Comparison of ENCODE assay signal across 30 cellular contexts in the genomic region with DNA sequence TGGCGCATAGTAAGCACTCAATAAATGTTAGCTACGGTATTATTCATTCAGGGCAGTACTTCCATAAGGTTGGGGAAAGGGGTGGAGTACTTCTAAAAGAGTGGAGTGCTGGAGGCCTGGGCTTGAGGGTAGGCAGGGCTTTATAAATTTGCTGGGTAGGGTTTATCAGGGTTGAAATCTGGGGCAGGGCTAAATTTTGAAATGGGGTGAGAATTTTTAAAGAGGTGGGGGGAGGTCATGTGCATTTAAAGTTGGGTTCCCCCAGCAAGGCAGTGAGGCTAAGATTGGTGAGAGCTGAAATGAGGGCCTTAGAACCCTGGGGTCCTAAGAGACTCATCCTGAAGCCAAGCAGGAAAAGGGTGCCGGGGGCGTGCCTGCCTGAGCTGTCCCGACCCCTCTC. TPM values are rescaled to one million over a fixed set of nuclear protein-coding genes. Genes with fewer than 3 reads are reported as not detected.
A peak's percentile ranks its signal among the peaks of the same experiment; 100 is the strongest.
DNase-seq lines count a peak whose midpoint lies in the region; ATAC-seq and TF ChIP-seq lines count a peak whose summit lies in the region.
"Had no signal": no experiment of that assay in that cellular context is flagged by ENCODE, and none has a peak within 500 bp of the region (broad histone marks: within the 10 kb centered on the region; RNA-seq: fewer than 3 reads in every experiment).

No MANE protein-coding gene starts in this region.

- no peak overlapping the region for H3K9ac ChIP-seq in HUES64 (ENCODE audit: low read depth, low read length)
- no peak overlapping the region for H3K9ac ChIP-seq in iPS-15b (ENCODE audit: low read depth, low read length)

- H3K9me3 Mint-ChIP-seq in activated CD8-positive, alpha-beta T cell treated with anti-CD3 and anti-CD28 coated beads, Interleukin-2, amount 10 ng/mL, durations not matched to agents 7 days and 5 days (ENCODE audit: insufficient read depth) = no peaks in the 10 kb centered on the region
- no peaks in the 10 kb centered on the region for H3K9me3 Mint-ChIP-seq in activated CD8-positive, alpha-beta T cell treated with anti-CD3 and anti-CD28 coated beads for 36 hours
- H3K9me3 Mint-ChIP-seq in type B pancreatic cell = no peaks in the 10 kb centered on the region
- H3K9me3 Mint-ChIP-seq: activated naive CD4-positive, alpha-beta T cell treated with anti-CD3 and anti-CD28 coated beads, Interleukin-2, amount 50 U/mL, for 72 hours; CD8-positive, alpha-beta T cell; immature natural killer cell; nephron progenitor cell; stimulated activated memory B cell treated with anti-CD40 and anti-IgM and Interleukin-4, amounts not matched to agents 10 μg/mL and 1 μg/mL and 100 μg/mL, for 72 hours had no signal

- intact Hi-C loops in activated CD8-positive, alpha-beta T cell treated with anti-CD3 and anti-CD28 coated beads for 36 hours (cut with micrococcal nuclease) = no loop called here

- H3K27ac Mint-ChIP-seq in activated CD8-positive, alpha-beta T cell treated with anti-CD3 and anti-CD28 coated beads, Interleukin-2, amount 10 ng/mL, durations not matched to agents 7 days and 5 days = peak overlapping the region; percentile 47
- no peak overlapping the region for H3K27ac Mint-ChIP-seq in activated CD8-positive, alpha-beta T cell treated with anti-CD3 and anti-CD28 coated beads for 36 hours
- H3K27ac Mint-ChIP-seq in type B pancreatic cell = peak overlapping the region; percentile 32
- H3K27ac Mint-ChIP-seq: CD8-positive, alpha-beta T cell; immature natural killer cell; stimulated activated memory B cell treated with anti-CD40 and anti-IgM and Interleukin-4, amounts not matched to agents 10 μg/mL and 1 μg/mL and 100 μg/mL, for 72 hours had no signal

- H3K4me1 Mint-ChIP-seq in activated CD8-positive, alpha-beta T cell treated with anti-CD3 and anti-CD28 coated beads, Interleukin-2, amount 10 ng/mL, durations not matched to agents 7 days and 5 days (ENCODE audit: low read depth) = peaks cover 37% of the 10 kb centered on the region
- peaks cover 14% of the 10 kb centered on the region for H3K4me1 Mint-ChIP-seq in activated CD8-positive, alpha-beta T cell treated with anti-CD3 and anti-CD28 coated beads for 36 hours (ENCODE audit: low read depth)
- H3K4me1 Mint-ChIP-seq in type B pancreatic cell (ENCODE audit: unreplicated experiment) = peaks cover 24% of the 10 kb centered on the region

- peak overlapping the region; percentile 49 for H3K4me3 ChIP-seq in HUES64 (ENCODE audit: low read length)
- H3K4me3 ChIP-seq in iPS-15b (ENCODE audit: low read depth, low read length) = peak overlapping the region; percentile 51
- H3K4me3 ChIP-seq: cardiac muscle cell, gastroesophageal sphincter, HAP-1, ovary had no signal

- H3K4me1 ChIP-seq in HUES64 (ENCODE audit: insufficient read depth, low read length) (no peaks in the 10 kb centered on the region), iPS-15b (ENCODE audit: control insufficient read depth, insufficient read depth, low read length) (peaks cover 3% of the 10 kb centered on the region)
- H3K4me1 ChIP-seq: HAP-1 had no signal

- POLR2A ChIA-PET in activated CD8-positive, alpha-beta T cell treated with anti-CD3 and anti-CD28 coated beads, Interleukin-2, amount 10 ng/mL, durations not matched to agents 7 days and 5 days (lab: Charles Lee) = no interaction called here
- POLR2A ChIA-PET in activated CD8-positive, alpha-beta T cell treated with anti-CD3 and anti-CD28 coated beads for 36 hours (lab: Charles Lee) = no interaction called here

- H3K36me3 ChIP-seq in HUES64 (ENCODE audit: insufficient read depth, low read length) (no peaks in the 10 kb centered on the region), iPS-15b (ENCODE audit: control insufficient read depth, insufficient read depth, low read length) (no peaks in the 10 kb centered on the region)
- H3K36me3 ChIP-seq: cardiac muscle cell, gastroesophageal sphincter, HAP-1, ovary, WERI-Rb-1 had no signal

- no peaks in the 10 kb centered on the region for H3K36me3 Mint-ChIP-seq in activated CD8-positive, alpha-beta T cell treated with anti-CD3 and anti-CD28 coated beads, Interleukin-2, amount 10 ng/mL, durations not matched to agents 7 days and 5 days (ENCODE audit: low read depth)
- no peaks in the 10 kb centered on the region for H3K36me3 Mint-ChIP-seq in activated CD8-positive, alpha-beta T cell treated with anti-CD3 and anti-CD28 coated beads for 36 hours (ENCODE audit: low read depth)
- no peaks in the 10 kb centered on the region for H3K36me3 Mint-ChIP-seq in type B pancreatic cell
- H3K36me3 Mint-ChIP-seq: activated naive CD4-positive, alpha-beta T cell treated with anti-CD3 and anti-CD28 coated beads, Interleukin-2, amount 50 U/mL, for 72 hours; CD8-positive, alpha-beta T cell; immature natural killer cell; stimulated activated memory B cell treated with anti-CD40 and anti-IgM and Interleukin-4, amounts not matched to agents 10 μg/mL and 1 μg/mL and 100 μg/mL, for 72 hours had no signal

- WGBS in HUES64 = 87% methylated on average over 5 of the region's 5 CpGs

- H3K9me3 ChIP-seq in HUES64 (ENCODE audit: insufficient read depth, low read depth, low read length) (no peaks in the 10 kb centered on the region), iPS-15b (ENCODE audit: control insufficient read depth, insufficient read depth, low read length) (no peaks in the 10 kb centered on the region)
- H3K9me3 ChIP-seq: gastroesophageal sphincter, HAP-1, ovary had no signal

- ATAC-seq in activated CD8-positive, alpha-beta T cell treated with anti-CD3 and anti-CD28 coated beads, Interleukin-2, amount 10 ng/mL, durations not matched to agents 7 days and 5 days = no peak
- ATAC-seq in activated CD8-positive, alpha-beta T cell treated with anti-CD3 and anti-CD28 coated beads for 36 hours = no peak
- no peak for ATAC-seq in HG03439 (IDR thresholded peaks at IDR 0.05; ENCODE audit: unreplicated experiment)
- ATAC-seq: Panc1; stimulated activated memory B cell treated with anti-CD40 and anti-IgM and Interleukin-4, amounts not matched to agents 10 μg/mL and 1 μg/mL and 100 μg/mL, for 72 hours had no signal

- CTCF ChIA-PET in activated CD8-positive, alpha-beta T cell treated with anti-CD3 and anti-CD28 coated beads, Interleukin-2, amount 10 ng/mL, durations not matched to agents 7 days and 5 days (lab: Charles Lee) = interaction anchor here (2.1 to 2.4 kb wide), 2 partner anchors 31 to 34 kb away, joined by 7 to 9 read pairs; a partner anchor contains a TSS
- CTCF ChIA-PET in activated CD8-positive, alpha-beta T cell treated with anti-CD3 and anti-CD28 coated beads for 36 hours (lab: Charles Lee) = interaction anchor here (1.5 to 1.7 kb wide), 2 partner anchors 30 to 32 kb away, joined by 4 read pairs; a partner anchor contains a TSS

- DNase-seq in activated CD8-positive, alpha-beta T cell treated with anti-CD3 and anti-CD28 coated beads, Interleukin-2, amount 10 ng/mL, durations not matched to agents 7 days and 5 days = no peak
- no peak for DNase-seq in activated CD8-positive, alpha-beta T cell treated with anti-CD3 and anti-CD28 coated beads for 36 hours
- no peak for DNase-seq in type B pancreatic cell (ENCODE audit: extremely low spot score, unreplicated experiment)
- no peak for DNase-seq in A172 (ENCODE audit: low spot score)
- DNase-seq: activated CD4-positive, alpha-beta T cell treated with anti-CD3 and anti-CD28 coated beads, Interleukin-2, amount 50 U/mL, for 1 hour; activated CD8-positive, alpha-beta memory T cell treated with anti-CD3 and anti-CD28 coated beads, Interleukin-2, amount 50 U/mL, for 4 hours; immature natural killer cell; left colon; NCI-H2107; NCI-H446; NCI-H774 had no signal

- peaks cover 3% of the 10 kb centered on the region; the same call in 1 of the 2 replicates for H3K27me3 ChIP-seq in HUES64 (ENCODE audit: insufficient read depth, low read length)
- no peaks in the 10 kb centered on the region for H3K27me3 ChIP-seq in iPS-15b (ENCODE audit: control insufficient read depth, insufficient read depth, low read length)
- H3K27me3 ChIP-seq: cardiac muscle cell, ovary had no signal

- TF ChIP-seq CTCF in activated CD8-positive, alpha-beta T cell treated with anti-CD3 and anti-CD28 coated beads for 36 hours (IDR thresholded peaks at IDR 0.05) = no peak
- no peak for TF ChIP-seq CTCF in type B pancreatic cell (conservative IDR thresholded peaks at IDR 0.05)

- H3K27ac ChIP-seq in HUES64 (ENCODE audit: low read depth, low read length) = no peak overlapping the region
- H3K27ac ChIP-seq: cardiac muscle cell, gastroesophageal sphincter, WERI-Rb-1 had no signal

- H3K4me3 Mint-ChIP-seq in activated CD8-positive, alpha-beta T cell treated with anti-CD3 and anti-CD28 coated beads, Interleukin-2, amount 10 ng/mL, durations not matched to agents 7 days and 5 days = no peak overlapping the region
- no peak overlapping the region for H3K4me3 Mint-ChIP-seq in activated CD8-positive, alpha-beta T cell treated with anti-CD3 and anti-CD28 coated beads for 36 hours
- H3K4me3 Mint-ChIP-seq in type B pancreatic cell = no peak overlapping the region
- H3K4me3 Mint-ChIP-seq: CD8-positive, alpha-beta T cell; stimulated activated memory B cell treated with anti-CD40 and anti-IgM and Interleukin-4, amounts not matched to agents 10 μg/mL and 1 μg/mL and 100 μg/mL, for 72 hours had no signal

- peaks cover 4% of the 10 kb centered on the region for H3K27me3 Mint-ChIP-seq in activated CD8-positive, alpha-beta T cell treated with anti-CD3 and anti-CD28 coated beads, Interleukin-2, amount 10 ng/mL, durations not matched to agents 7 days and 5 days (ENCODE audit: low read depth)
- no peaks in the 10 kb centered on the region for H3K27me3 Mint-ChIP-seq in activated CD8-positive, alpha-beta T cell treated with anti-CD3 and anti-CD28 coated beads for 36 hours
- H3K27me3 Mint-ChIP-seq in type B pancreatic cell = peaks cover 18% of the 10 kb centered on the region

RNA-seq across cellular contexts. Expression of a gene that starts 10.0 kb away (rescaled TPM):
- total RNA-seq in activated CD8-positive, alpha-beta T cell treated with anti-CD3 and anti-CD28 coated beads, Interleukin-2, amount 10 ng/mL, durations not matched to agents 7 days and 5 days = not detected
- total RNA-seq in activated CD8-positive, alpha-beta T cell treated with anti-CD3 and anti-CD28 coated beads for 36 hours = not detected
- not detected for polyA plus RNA-seq in HUES64 (2013, experiment 1 of 2)
- polyA plus RNA-seq in HUES64 (2013, experiment 2 of 2) = 0.13 TPM
- total RNA-seq in type B pancreatic cell (ENCODE audit: low replicate concordance) = not detected in 2 replicates
- total RNA-seq in A172 (2014; rRNA removed; shearing (Covaris generic)) = not detected in 2 replicates
- total RNA-seq: activated naive CD4-positive, alpha-beta T cell treated with anti-CD3 and anti-CD28 coated beads, Interleukin-2, amount 50 U/mL, for 72 hours; astrocyte; cardiac muscle cell; CD8-positive, alpha-beta T cell; Daoy; gastroesophageal sphincter; left colon; lung microvascular endothelial cell; mucosa of gallbladder; ovary; skeletal muscle tissue; urinary bladder had no signal
- polyA plus RNA-seq: immature natural killer cell, ovary, urinary bladder had no signal

RNA-seq across cellular contexts. Expression of a gene that starts 23.1 kb away (rescaled TPM):
- 1 to 10 TPM; 1.4 to 2.2 TPM for total RNA-seq in activated CD8-positive, alpha-beta T cell treated with anti-CD3 and anti-CD28 coated beads, Interleukin-2, amount 10 ng/mL, durations not matched to agents 7 days and 5 days
- total RNA-seq in activated CD8-positive, alpha-beta T cell treated with anti-CD3 and anti-CD28 coated beads for 36 hours = 1 to 10 TPM; 1.2 to 1.4 TPM
- 4.5 TPM for polyA plus RNA-seq in HUES64 (2013, experiment 1 of 2)
- 6.7 TPM for polyA plus RNA-seq in HUES64 (2013, experiment 2 of 2)
- total RNA-seq in type B pancreatic cell (ENCODE audit: low replicate concordance) = 16.5 and 50.5 TPM in 2 replicates
- not detected in 2 replicates for total RNA-seq in A172 (2014; rRNA removed; shearing (Covaris generic))
- total RNA-seq: lung microvascular endothelial cell, skeletal muscle tissue had no signal
- polyA plus RNA-seq: immature natural killer cell had no signal

RNA-seq across cellular contexts. Expression of a gene that starts 28.8 kb away (rescaled TPM):
- not detected for total RNA-seq in activated CD8-positive, alpha-beta T cell treated with anti-CD3 and anti-CD28 coated beads, Interleukin-2, amount 10 ng/mL, durations not matched to agents 7 days and 5 days
- total RNA-seq in activated CD8-positive, alpha-beta T cell treated with anti-CD3 and anti-CD28 coated beads for 36 hours = not detected
- not detected for polyA plus RNA-seq in HUES64 (2013, experiment 1 of 2)
- polyA plus RNA-seq in HUES64 (2013, experiment 2 of 2) = not detected
- total RNA-seq in type B pancreatic cell (ENCODE audit: low replicate concordance) = not detected in 2 replicates
- not detected in 2 replicates for total RNA-seq in A172 (2014; rRNA removed; shearing (Covaris generic))
- total RNA-seq: activated naive CD4-positive, alpha-beta T cell treated with anti-CD3 and anti-CD28 coated beads, Interleukin-2, amount 50 U/mL, for 72 hours; astrocyte; cardiac muscle cell; CD8-positive, alpha-beta T cell; Daoy; gastroesophageal sphincter; left colon; lung microvascular endothelial cell; ovary; skeletal muscle tissue; urinary bladder had no signal

RNA-seq across cellular contexts. Expression of a gene that starts 30.7 kb away (rescaled TPM):
- total RNA-seq in activated CD8-positive, alpha-beta T cell treated with anti-CD3 and anti-CD28 coated beads, Interleukin-2, amount 10 ng/mL, durations not matched to agents 7 days and 5 days = 10 to 100 TPM; 28.4 to 31.1 TPM
- 10 to 100 TPM; 40.9 to 41.1 TPM for total RNA-seq in activated CD8-positive, alpha-beta T cell treated with anti-CD3 and anti-CD28 coated beads for 36 hours
- 31.0 TPM for polyA plus RNA-seq in HUES64 (2013, experiment 1 of 2)
- polyA plus RNA-seq in HUES64 (2013, experiment 2 of 2) = 30.1 TPM
- 29.7 and 34.9 TPM in 2 replicates for total RNA-seq in type B pancreatic cell (ENCODE audit: low replicate concordance)
- 12.9 and 18.1 TPM in 2 replicates for total RNA-seq in A172 (2014; rRNA removed; shearing (Covaris generic))

RNA-seq across cellular contexts. Expression of a gene that starts 31.6 kb away (rescaled TPM):
- not detected for total RNA-seq in activated CD8-positive, alpha-beta T cell treated with anti-CD3 and anti-CD28 coated beads, Interleukin-2, amount 10 ng/mL, durations not matched to agents 7 days and 5 days
- total RNA-seq in activated CD8-positive, alpha-beta T cell treated with anti-CD3 and anti-CD28 coated beads for 36 hours = not detected
- polyA plus RNA-seq in HUES64 (2013, experiment 1 of 2) = not detected
- not detected for polyA plus RNA-seq in HUES64 (2013, experiment 2 of 2)
- total RNA-seq in type B pancreatic cell (ENCODE audit: low replicate concordance) = 1.0 TPM in 1 of 2 replicates, not detected in the other
- not detected in 2 replicates for total RNA-seq in A172 (2014; rRNA removed; shearing (Covaris generic))
- total RNA-seq: activated naive CD4-positive, alpha-beta T cell treated with anti-CD3 and anti-CD28 coated beads, Interleukin-2, amount 50 U/mL, for 72 hours; astrocyte; cardiac muscle cell; CD8-positive, alpha-beta T cell; Daoy; gastroesophageal sphincter; left colon; lung microvascular endothelial cell; mucosa of gallbladder; ovary; skeletal muscle tissue; urinary bladder had no signal
- polyA plus RNA-seq: cardiac muscle cell, immature natural killer cell, ovary, urinary bladder had no signal
